ENCODE assay signal across 15 cellular contexts in genomic region chr11:130407978-130408377, GRCh38. TPM values are rescaled to one million over a fixed set of nuclear protein-coding genes. Genes with fewer than 3 reads are reported as not detected.
DNase-seq lines count a peak whose midpoint lies in the region; ATAC-seq and TF ChIP-seq lines count a peak whose summit lies in the region.
"Had no signal": no experiment of that assay in that cellular context is flagged by ENCODE, and none has a peak within 500 bp of the region (broad histone marks: within the 10 kb centered on the region; RNA-seq: fewer than 3 reads in every experiment).

No MANE protein-coding gene starts in this region.

- H3K27me3 ChIP-seq in heart left ventricle (no peaks in the 10 kb centered on the region), thoracic aorta (replicated peaks; ENCODE audit: insufficient read depth) (no peaks in the 10 kb centered on the region)
- H3K27me3 ChIP-seq: dorsolateral prefrontal cortex, ovary had no signal

- no peaks in the 10 kb centered on the region for H3K36me3 ChIP-seq in HEK293 (ENCODE audit: control insufficient read depth in 2 of 2, insufficient read depth in 1 of 2, low read length in 2 of 2)
- no peaks in the 10 kb centered on the region for H3K36me3 ChIP-seq in heart left ventricle
- H3K36me3 ChIP-seq in thoracic aorta: no peaks in the 10 kb centered on the region
- H3K36me3 ChIP-seq: ovary had no signal

- H3K27ac ChIP-seq in HEK293 (ENCODE audit: extremely low read depth, low read depth, low read length): no peak overlapping the region
- peak overlapping the region in 4 of 12 donors; percentile 8 to 76 (median 43) for H3K27ac ChIP-seq in heart left ventricle
- H3K27ac ChIP-seq in thoracic aorta: peak overlapping the region in 1 of 2 donors; percentile 43
- H3K27ac ChIP-seq: ovary had no signal

- POLR2A ChIA-PET in HEK293 (lab: Yijun Ruan, JAX): no interaction called here

- no peaks in the 10 kb centered on the region for H3K9me3 Mint-ChIP-seq in activated T-cell treated with anti-CD3 and anti-CD28 coated beads, Interleukin-2, amount 50 U/mL, for 4 hours
- H3K9me3 Mint-ChIP-seq: H9 had no signal

- WGBS in heart left ventricle, 4 donors: 19 to 24% (median 23%) methylated on average over 7 of the region's 7 CpGs

- no peak overlapping the region for H3K4me3 Mint-ChIP-seq in activated T-cell treated with anti-CD3 and anti-CD28 coated beads, Interleukin-2, amount 50 U/mL, for 4 hours
- H3K4me3 Mint-ChIP-seq: H9 had no signal

- H3K36me3 Mint-ChIP-seq in activated T-cell treated with anti-CD3 and anti-CD28 coated beads, Interleukin-2, amount 50 U/mL, for 4 hours (ENCODE audit: insufficient read depth): no peaks in the 10 kb centered on the region

- no peaks in the 10 kb centered on the region for H3K4me1 Mint-ChIP-seq in activated T-cell treated with anti-CD3 and anti-CD28 coated beads, Interleukin-2, amount 50 U/mL, for 4 hours (ENCODE audit: low read depth)

- TF ChIP-seq POLR2A in heart left ventricle (IDR thresholded peaks at IDR 0.05): no peak

- peak in 3 of 4 donors; percentile 59 to 67 (median 66) for ATAC-seq in heart left ventricle
- no peak for ATAC-seq in thoracic aorta (ENCODE audit: insufficient number of reproducible peaks, low FRiP score, low read depth)
- no peak for ATAC-seq in activated T-cell treated with anti-CD3 and anti-CD28 coated beads, Interleukin-2, amount 50 U/mL, for 4 hours

- CTCF ChIA-PET in HEK293 (lab: Yijun Ruan, JAX): interaction anchor here (0.6 to 0.9 kb wide), 3 partner anchors 10 to 183 kb away, joined by 3 to 5 read pairs (median 3); no protein-coding TSS in a partner anchor

- peak; percentile 49 for DNase-seq in amniotic epithelial cell (ENCODE audit: low read depth)
- DNase-seq in heart left ventricle: peak in 4 of 5 donors; percentile 51 to 87 (median 62)
- peak; percentile 38 for DNase-seq in thoracic aorta (ENCODE audit: low spot score)
- DNase-seq in T-helper 2 cell: no peak
- DNase-seq in NCI-H2081 treated with DMSO at 0.1 percent for 48 hours (lab: John Stamatoyannopoulos, UW): no peak
- DNase-seq in activated T-cell treated with anti-CD3 and anti-CD28 coated beads, Interleukin-2, amount 50 U/mL, for 4 hours: no peak
- DNase-seq in head of caudate nucleus: no peak
- DNase-seq: activated CD4-positive, CD25-positive, alpha-beta regulatory T cell treated with anti-CD3 and anti-CD28 coated beads, Interleukin-2, amount 50 U/mL, for 72 hours; activated gamma-delta T cell; H9; NCI-H187 treated with DMSO at 0.1 percent for 48 hours; ovary; RPMI8226 had no signal

- H3K4me1 ChIP-seq in HEK293 (ENCODE audit: control insufficient read depth, insufficient read depth, low read length) (0 out of 2 replicates have a peak, but pooled peaks cover 3% of the 10 kb centered on the region), heart left ventricle (peaks cover 0 to 24% (median 8%) of the 10 kb centered on the region in 12 donors), thoracic aorta (ENCODE audit: control insufficient read depth in 1 of 2, low read depth in 2 of 2) (peaks cover 4 to 33% of the 10 kb centered on the region in 2 donors)

- H3K4me3 ChIP-seq in HEK293 (ENCODE audit: low read depth, low read length) (no peak overlapping the region), heart left ventricle (no peak overlapping the region), thoracic aorta (no peak overlapping the region)
- H3K4me3 ChIP-seq: dorsolateral prefrontal cortex, ovary had no signal

- H3K27me3 Mint-ChIP-seq in activated T-cell treated with anti-CD3 and anti-CD28 coated beads, Interleukin-2, amount 50 U/mL, for 4 hours (ENCODE audit: low read depth): peaks cover 4% of the 10 kb centered on the region

- TF ChIP-seq CTCF in HEK293 (tag by site-specific recombination; IDR thresholded peaks at IDR 0.05): no peak
- no peak for TF ChIP-seq CTCF in heart left ventricle (IDR thresholded peaks at IDR 0.05)
- TF ChIP-seq CTCF in thoracic aorta (IDR thresholded peaks at IDR 0.05): no peak

- intact Hi-C loops in heart left ventricle (cut with DNase I): no loop called here
- intact Hi-C loops in head of caudate nucleus (cut with DNase I): loop anchor here (10.0 kb wide), 1 partner anchor 93 kb away; the partner anchor contains the start of gene ZBTB44

- H3K9me3 ChIP-seq in HEK293 (ENCODE audit: control insufficient read depth, insufficient read depth, low read depth, low read length) (no peaks in the 10 kb centered on the region), heart left ventricle (no peaks in the 10 kb centered on the region), thoracic aorta (no peaks in the 10 kb centered on the region)
- H3K9me3 ChIP-seq: ovary had no signal

TF ChIP-seq in HEK293, 187 proteins besides CTCF, POLR2A, EP300 and RAD21:
- no peak for TF ChIP-seq PRDM6 (tag by site-specific recombination; IDR thresholded peaks at IDR 0.05)
- peak; percentile 81 for TF ChIP-seq FEZF1 (tag by site-specific recombination; IDR thresholded peaks at IDR 0.05)

RNA-seq across cellular contexts. Expression of gene ADAMTS8, which starts 20.4 kb away (rescaled TPM):
- total RNA-seq in heart left ventricle: 1 to 10 TPM in 4 of 9 donors, under 1 TPM in 5; 0.12 to 2.8 (median 0.87) TPM
- 1 to 10 TPM in 1 of 2 donors, under 1 TPM in 1; 0.30 to 1.7 TPM for polyA plus RNA-seq in heart left ventricle
- total RNA-seq in thoracic aorta: 10 to 100 TPM in 1 of 2 donors, 1 to 10 TPM in 1; 5.3 to 17.6 TPM
- total RNA-seq in activated T-cell treated with anti-CD3 and anti-CD28 coated beads, Interleukin-2, amount 50 U/mL, for 4 hours: under 1 TPM in 1 of 3 donors, not detected in 2; 0.08 TPM

RNA-seq across cellular contexts. Expression of gene ADAMTS15, which starts 40.5 kb away (rescaled TPM):
- total RNA-seq in heart left ventricle (10 to 100 TPM in 8 of 9 donors, 1 to 10 TPM in 1; 5.3 to 36.5 (median 16.7) TPM), thoracic aorta (10 to 100 TPM; 10.8 to 14.1 TPM)
- 10 to 100 TPM; 11.4 to 71.0 TPM for polyA plus RNA-seq in heart left ventricle
- total RNA-seq in activated T-cell treated with anti-CD3 and anti-CD28 coated beads, Interleukin-2, amount 50 U/mL, for 4 hours: not detected

Comparison
In these comparisons a context has a peak if more than half of its experiments do, and no peak if none do; other contexts are left out.
1. DNase-seq: peak in amniotic epithelial cell (single experiment), heart left ventricle (4 of 5) and thoracic aorta (single experiment); none in T-helper 2 cell (0 of 5), NCI-H2081 treated with DMSO at 0.1 percent for 48 hours (single experiment), activated T-cell treated with anti-CD3 and anti-CD28 coated beads, Interleukin-2, amount 50 U/mL, for 4 hours (single experiment) and head of caudate nucleus (0 of 42).
2. ATAC-seq: peak in heart left ventricle (3 of 4); none in thoracic aorta (single experiment) and activated T-cell treated with anti-CD3 and anti-CD28 coated beads, Interleukin-2, amount 50 U/mL, for 4 hours (0 of 2).
3. RNA of gene ADAMTS15, which starts 40.5 kb away (total RNA-seq): 5.3 to 36.5 TPM in heart left ventricle and 10.8 to 14.1 TPM in thoracic aorta; not detected in activated T-cell treated with anti-CD3 and anti-CD28 coated beads, Interleukin-2, amount 50 U/mL, for 4 hours; every median in the first group is over 4 times any median in the second.